In genomic region chr22:20979243-20979809, GRCh38 we compare ENCODE assay signal across 1 cellular context.
A peak's percentile ranks its signal among the peaks of the same experiment; 100 is the strongest.
TF ChIP-seq lines count a peak whose summit lies in the region.

No MANE protein-coding gene starts in this region.

TF ChIP-seq in K562, 482 proteins besides CTCF, POLR2A, EP300 and RAD21 (continued from another document):
- TF ChIP-seq YY1 (IDR thresholded peaks at IDR 0.05; ENCODE audit: borderline replicate concordance in 1 of 3, control insufficient read depth in 1 of 3, extremely low read depth in 1 of 3, insufficient read depth in 3 of 3, insufficient read length in 1 of 3, insufficient replicate concordance in 2 of 3, low read depth in 1 of 3, low read length in 2 of 3), result peak in 2 of 3 experiments; percentile 16 to 75
- TF ChIP-seq, protein P1, sequence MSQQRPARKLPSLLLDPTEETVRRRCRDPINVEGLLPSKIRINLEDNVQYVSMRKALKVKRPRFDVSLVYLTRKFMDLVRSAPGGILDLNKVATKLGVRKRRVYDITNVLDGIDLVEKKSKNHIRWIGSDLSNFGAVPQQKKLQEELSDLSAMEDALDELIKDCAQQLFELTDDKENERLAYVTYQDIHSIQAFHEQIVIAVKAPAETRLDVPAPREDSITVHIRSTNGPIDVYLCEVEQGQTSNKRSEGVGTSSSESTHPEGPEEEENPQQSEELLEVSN (IDR thresholded peaks at IDR 0.05; ENCODE audit: borderline replicate concordance in 1 of 2, extremely low read depth in 1 of 2, insufficient read depth in 1 of 2, insufficient read length in 1 of 2, low read depth in 1 of 2, low read length in 1 of 2, poor library complexity in 1 of 2, severe bottlenecking in 1 of 2), result peak; percentile 40 to 80
- TF ChIP-seq ATF1 (CRISPR knock-in tag; IDR thresholded peaks at IDR 0.05), result no peak
- TF ChIP-seq ATF1 (tag; IDR thresholded peaks at IDR 0.05), result peak; percentile 38; the same call in 1 of the 2 replicates
- TF ChIP-seq MTA2 (IDR thresholded peaks at IDR 0.05; ENCODE audit: low read depth), result no peak
- no peak for TF ChIP-seq C11orf30 (IDR thresholded peaks at IDR 0.05; ENCODE audit: low read depth)
- TF ChIP-seq E2F3 (CRISPR knock-in tag; IDR thresholded peaks at IDR 0.05), result no peak
- TF ChIP-seq, protein P2, sequence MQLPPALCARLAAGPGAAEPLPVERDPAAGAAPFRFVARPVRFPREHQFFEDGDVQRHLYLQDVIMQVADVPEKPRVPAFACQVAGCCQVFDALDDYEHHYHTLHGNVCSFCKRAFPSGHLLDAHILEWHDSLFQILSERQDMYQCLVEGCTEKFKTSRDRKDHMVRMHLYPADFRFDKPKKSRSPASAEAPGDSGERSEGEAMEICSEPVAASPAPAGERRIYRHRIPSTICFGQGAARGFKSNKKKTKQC (CRISPR knock-in tag; IDR thresholded peaks at IDR 0.05), result no peak
- TF ChIP-seq, protein P3, sequence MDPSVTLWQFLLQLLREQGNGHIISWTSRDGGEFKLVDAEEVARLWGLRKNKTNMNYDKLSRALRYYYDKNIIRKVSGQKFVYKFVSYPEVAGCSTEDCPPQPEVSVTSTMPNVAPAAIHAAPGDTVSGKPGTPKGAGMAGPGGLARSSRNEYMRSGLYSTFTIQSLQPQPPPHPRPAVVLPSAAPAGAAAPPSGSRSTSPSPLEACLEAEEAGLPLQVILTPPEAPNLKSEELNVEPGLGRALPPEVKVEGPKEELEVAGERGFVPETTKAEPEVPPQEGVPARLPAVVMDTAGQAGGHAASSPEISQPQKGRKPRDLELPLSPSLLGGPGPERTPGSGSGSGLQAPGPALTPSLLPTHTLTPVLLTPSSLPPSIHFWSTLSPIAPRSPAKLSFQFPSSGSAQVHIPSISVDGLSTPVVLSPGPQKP (CRISPR knock-in tag; IDR thresholded peaks at IDR 0.05), result no peak
- no peak for TF ChIP-seq ZNF165 (CRISPR knock-in tag; IDR thresholded peaks at IDR 0.05; ENCODE audit: borderline replicate concordance)
- TF ChIP-seq ZNF707 (CRISPR knock-in tag; conservative IDR thresholded peaks at IDR 0.05), result no peak
- TF ChIP-seq NCOA1 (IDR thresholded peaks at IDR 0.05; ENCODE audit: low read depth), result no peak
- TF ChIP-seq ZNF655 (CRISPR knock-in tag; IDR thresholded peaks at IDR 0.05), result no peak
- TF ChIP-seq HNRNPH1 (optimal IDR thresholded peaks at IDR 0.05; ENCODE audit: low read depth, low read length), result no peak
- TF ChIP-seq REST (CRISPR knock-in tag; IDR thresholded peaks at IDR 0.05; ENCODE audit: low read depth), result 0 out of 2 replicates have a peak, but pooled peaks have one; percentile 33
- no peak for TF ChIP-seq DIDO1 (tag; IDR thresholded peaks at IDR 0.05; ENCODE audit: low read depth)
- no peak for TF ChIP-seq SREBF2 (CRISPR knock-in tag; IDR thresholded peaks at IDR 0.05)
- TF ChIP-seq PHTF2 (CRISPR knock-in tag; IDR thresholded peaks at IDR 0.05), result no peak
